8 cellular contexts compared by ENCODE assay signal in genomic region chr14:81464253-81465001, GRCh38.
A peak's percentile ranks its signal among the peaks of the same experiment; 100 is the strongest.
DNase-seq lines count a peak whose midpoint lies in the region; ATAC-seq and FAIRE-seq lines count a peak whose summit lies in the region.

No MANE protein-coding gene starts in this region.

- H3K4me1 ChIP-seq in adipocyte (ENCODE audit: control insufficient read depth, insufficient read depth, low read length) = peaks cover 4% of the 10 kb centered on the region

- FAIRE-seq in RCC 7860 (lab: Jason Lieb, UNC) = no peak

- H3K36me3 ChIP-seq in adipocyte (ENCODE audit: control insufficient read depth, insufficient read depth, low read length, severe bottlenecking) = no peaks in the 10 kb centered on the region

- no peaks in the 10 kb centered on the region for H3K9me3 ChIP-seq in adipocyte (ENCODE audit: control insufficient read depth, low read length)

- H3K4me3 ChIP-seq in adipocyte (ENCODE audit: low read length) = peak overlapping the region; percentile 80

- peak overlapping the region; percentile 57 for H3K9ac ChIP-seq in adipocyte (ENCODE audit: low read length)

- DNase-seq in Daoy (ENCODE audit: low read depth) (peak; percentile 54), HuH-7 (ENCODE audit: low spot score) (peak; percentile 39), RCC 7860 (ENCODE audit: low spot score) (peak; percentile 22), adipocyte (ENCODE audit: low read depth) (peak; percentile 89), left ventricle myocardium superior (no peak), putamen (ENCODE audit: low spot score) (peak; percentile 73), UCSD-AML1 (lab: John Stamatoyannopoulos, UW; ENCODE audit: unreplicated experiment) (no peak)

- intact Hi-C loops in left ventricle myocardium superior (cut with micrococcal nuclease) = loop anchor here (5.0 kb wide), 1 partner anchor 192 kb away; no protein-coding TSS in a partner anchor

- peak; percentile 65 for ATAC-seq in GM21515 (IDR thresholded peaks at IDR 0.05; ENCODE audit: unreplicated experiment)
- ATAC-seq in left ventricle myocardium superior = peak; percentile 55

- H3K27me3 ChIP-seq in adipocyte (replicated peaks; ENCODE audit: control insufficient read depth, insufficient read depth, low read length) = no peaks in the 10 kb centered on the region

Comparison
In these comparisons a context has a peak if more than half of its experiments do, and no peak if none do; other contexts are left out.
1. DNase-seq: peak in Daoy (single experiment), HuH-7 (single experiment), RCC 7860 (single experiment), adipocyte (single experiment) and putamen (single experiment); none in left ventricle myocardium superior (single experiment) and UCSD-AML1 (single experiment).